8 cellular contexts compared by ENCODE assay signal in the genomic region with DNA sequence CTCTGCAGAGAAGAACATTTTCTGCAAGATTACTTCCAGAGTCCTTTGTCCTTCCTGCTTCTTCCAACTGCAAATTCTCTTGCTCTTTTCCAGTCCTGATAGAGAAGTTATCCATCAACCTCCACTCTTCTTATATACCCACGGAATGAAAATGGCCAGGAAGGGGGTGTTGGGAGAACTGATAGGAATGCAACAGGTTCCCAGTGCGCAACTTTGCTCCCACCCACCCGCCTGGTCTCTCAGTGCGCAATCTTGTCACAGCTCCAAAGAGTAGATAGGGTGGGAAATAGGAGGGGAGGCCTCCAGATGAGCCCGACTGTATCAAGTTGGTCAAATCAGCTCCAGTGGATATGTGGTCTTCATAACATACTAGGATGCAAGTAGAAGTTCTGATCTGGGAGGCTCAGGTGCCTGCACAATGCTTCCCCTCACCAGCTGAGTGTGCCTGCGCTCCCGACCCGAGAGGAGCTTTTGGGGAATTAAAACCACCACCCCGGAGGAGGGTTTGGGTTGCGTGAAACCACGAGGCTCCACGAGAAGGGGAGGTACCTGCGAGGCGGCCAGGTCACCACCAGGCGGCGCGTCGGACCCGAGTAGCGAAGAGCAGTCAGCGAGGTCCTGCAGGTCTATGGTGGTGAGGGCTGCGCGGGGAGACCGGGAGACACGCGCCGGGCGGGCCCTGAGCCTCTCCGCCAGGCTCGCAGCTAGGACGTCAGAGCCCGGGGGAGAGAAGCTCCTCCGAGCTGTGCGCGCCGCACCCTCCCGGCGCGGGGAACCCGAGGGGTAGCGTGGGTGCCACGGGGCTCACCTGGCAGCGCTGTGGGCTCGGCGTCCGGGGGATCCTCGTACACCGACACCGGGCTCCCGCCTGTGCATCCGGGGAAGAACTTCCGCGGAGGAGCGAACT. TPM values are rescaled to one million over a fixed set of nuclear protein-coding genes. Genes with fewer than 3 reads are reported as not detected.
A peak's percentile ranks its signal among the peaks of the same experiment; 100 is the strongest.
DNase-seq lines count a peak whose midpoint lies in the region; ATAC-seq and TF ChIP-seq lines count a peak whose summit lies in the region.

No MANE protein-coding gene starts in this region.

- POLR2A ChIA-PET in BJ (lab: Charles Lee): no interaction called here

- TF ChIP-seq POLR2A in esophagus muscularis mucosa (IDR thresholded peaks at IDR 0.05; ENCODE audit: low read depth): no peak

- peaks cover under 1% of the 10 kb centered on the region for H3K36me3 Mint-ChIP-seq in neural crest cell (ENCODE audit: low read depth)

- H3K27me3 ChIP-seq in BJ (ENCODE audit: control insufficient read depth, insufficient read depth, low read length) (peaks cover 82% of the 10 kb centered on the region), esophagus muscularis mucosa (peaks cover 28 to 100% (median 91%) of the 10 kb centered on the region in 4 donors)

- H3K36me3 ChIP-seq in BJ (ENCODE audit: control insufficient read depth, insufficient read depth, low read length) (no peaks in the 10 kb centered on the region), esophagus muscularis mucosa (no peaks in the 10 kb centered on the region)

- H3K27ac ChIP-seq in esophagus muscularis mucosa (replicated peaks in 1 of 4): no peak overlapping the region

- no peak overlapping the region for H3K27ac Mint-ChIP-seq in neural crest cell (ENCODE audit: unreplicated experiment)

- H3K4me3 ChIP-seq in BJ (ENCODE audit: low read depth, low read length) (no peak overlapping the region; the same call in 1 of the 2 replicates), esophagus muscularis mucosa (peak overlapping the region; percentile 44 to 54 (median 47))

- ATAC-seq in GM18909 (IDR thresholded peaks at IDR 0.05; ENCODE audit: poor library complexity, unreplicated experiment) (peak; percentile 61), HG03378 (IDR thresholded peaks at IDR 0.05; ENCODE audit: unreplicated experiment) (peak; percentile 52), HG03457 (IDR thresholded peaks at IDR 0.05; ENCODE audit: unreplicated experiment) (no peak)

- H3K4me1 Mint-ChIP-seq in neural crest cell: peaks cover 16% of the 10 kb centered on the region

- no peak for TF ChIP-seq EP300 in esophagus muscularis mucosa (IDR thresholded peaks at IDR 0.05)

- H3K9me3 Mint-ChIP-seq in neural crest cell: no peaks in the 10 kb centered on the region

- intact Hi-C loops in esophagus muscularis mucosa (cut with DNase I): no loop called here

- TF ChIP-seq CTCF in BJ (IDR thresholded peaks at IDR 0.05; ENCODE audit: insufficient read depth, low read depth, low read length) (peak; percentile 50), esophagus muscularis mucosa (IDR thresholded peaks at IDR 0.05) (peak in 1 of 3 experiments; percentile 12), neural crest cell (conservative IDR thresholded peaks at IDR 0.05) (peak; percentile 76)

- H3K4me1 ChIP-seq in esophagus muscularis mucosa: peaks cover 16 to 48% (median 36%) of the 10 kb centered on the region in 4 donors

- H3K9me3 ChIP-seq in esophagus muscularis mucosa: no peaks in the 10 kb centered on the region

- H3K27me3 Mint-ChIP-seq in neural crest cell (ENCODE audit: low read depth): peaks cover 95% of the 10 kb centered on the region

- CTCF ChIA-PET in BJ (lab: Yijun Ruan, JAX): interaction anchor here (0.6 to 1.2 kb wide), 6 partner anchors 8 to 297 kb away, joined by 3 to 5 read pairs (median 3); no protein-coding TSS in a partner anchor

- DNase-seq in BJ (ENCODE audit: low read depth) (no peak), NCI-H460 (ENCODE audit: extremely low read depth, low read depth) (peak; percentile 79), esophagus muscularis mucosa (ENCODE audit: extremely low spot score) (peak; percentile 10), neural crest cell (ENCODE audit: low read depth, low spot score) (peak; percentile 82)
- DNase-seq in activated CD4-positive, alpha-beta T cell treated with anti-CD3 and anti-CD28 coated beads, Interleukin-2, amount 50 U/mL, for 48 hours: peak; percentile 78 to 84

- peak overlapping the region; percentile 70 for H3K4me3 Mint-ChIP-seq in neural crest cell

- 20% methylated on average over 12 of the region's 54 CpGs for WGBS in esophagus muscularis mucosa

RNA-seq across cellular contexts. Expression of a gene that starts 0.8 kb away (rescaled TPM):
- polyA plus RNA-seq in BJ (2011; rRNA removed): 0.04 TPM in 1 of 2 replicates, not detected in the other
- not detected in 2 replicates for polyA minus RNA-seq in BJ (2011; rRNA and poly(A)+ RNA removed)
- total RNA-seq in NCI-H460 (2014; rRNA removed; shearing (Covaris generic)): 3.1 and 3.6 TPM in 2 replicates
- polyA plus RNA-seq in NCI-H460 (2014; cell fraction: nucleus; rRNA removed): 6.0 and 11.6 TPM in 2 replicates
- not detected for total RNA-seq in esophagus muscularis mucosa
- total RNA-seq in neural crest cell: not detected in 2 replicates

RNA-seq across cellular contexts. Expression of a gene that starts 7.1 kb away (rescaled TPM):
- 0.05 and 0.18 TPM in 2 replicates for polyA plus RNA-seq in BJ (2011; rRNA removed)
- polyA minus RNA-seq in BJ (2011; rRNA and poly(A)+ RNA removed): not detected in 2 replicates
- 8.0 and 8.5 TPM in 2 replicates for total RNA-seq in NCI-H460 (2014; rRNA removed; shearing (Covaris generic))
- polyA plus RNA-seq in NCI-H460 (2014; cell fraction: nucleus; rRNA removed): 18.6 and 20.3 TPM in 2 replicates
- total RNA-seq in esophagus muscularis mucosa (under 1 TPM in 1 of 4 donors, not detected in 3; 0.19 TPM), neural crest cell (0.28 TPM in 1 of 2 replicates, not detected in the other)

RNA-seq across cellular contexts. Expression of a gene that starts 53.3 kb away (rescaled TPM):
- polyA plus RNA-seq in BJ (2011; rRNA removed): not detected in 2 replicates
- polyA minus RNA-seq in BJ (2011; rRNA and poly(A)+ RNA removed): not detected in 2 replicates
- not detected in 2 replicates for total RNA-seq in NCI-H460 (2014; rRNA removed; shearing (Covaris generic))
- 0.06 TPM in 1 of 2 replicates, not detected in the other for polyA plus RNA-seq in NCI-H460 (2014; cell fraction: nucleus; rRNA removed)
- total RNA-seq in esophagus muscularis mucosa (not detected), neural crest cell (not detected in 2 replicates)
